ENCODE assay signal across 15 cellular contexts in genomic region chr6:34272022-34272926, GRCh38. TPM values are rescaled to one million over a fixed set of nuclear protein-coding genes. Genes with fewer than 3 reads are reported as not detected.
A peak's percentile ranks its signal among the peaks of the same experiment; 100 is the strongest.
DNase-seq lines count a peak whose midpoint lies in the region; ATAC-seq, FAIRE-seq and TF ChIP-seq lines count a peak whose summit lies in the region.
"Had no signal": no experiment of that assay in that cellular context is flagged by ENCODE, and none has a peak within 500 bp of the region (broad histone marks: within the 10 kb centered on the region; RNA-seq: fewer than 3 reads in every experiment).

No MANE protein-coding gene starts in this region.

- no peak overlapping the region for H3K56ac ChIP-seq in H1 (replicated peaks; ENCODE audit: insufficient read length, low read depth, low read length)

- no peak overlapping the region for H4K8ac ChIP-seq in H1 (ENCODE audit: extremely low read depth, insufficient read depth, low read length)

- H3K9ac ChIP-seq in BLaER1 (no peak overlapping the region), H1 (replicated peaks in 1 of 4; ENCODE audit: extremely low read depth in 1 of 4, low read depth in 3 of 4, low read length in 3 of 4) (no peak overlapping the region)

- no peak overlapping the region for H2AFZ ChIP-seq in H1 (ENCODE audit: low read length)

- no peak overlapping the region for H2BK120ac ChIP-seq in H1 (replicated peaks; ENCODE audit: low read depth, low read length)

- no peaks in the 10 kb centered on the region for H3K79me2 ChIP-seq in H1 (ENCODE audit: control insufficient read depth in 1 of 2, insufficient read depth in 2 of 2, low read length in 2 of 2)

- no peaks in the 10 kb centered on the region for H3K79me1 ChIP-seq in H1 (ENCODE audit: low read depth, low read length)

- no peak overlapping the region for H3K14ac ChIP-seq in H1 (ENCODE audit: insufficient read length)

- no peak overlapping the region for H3K23ac ChIP-seq in H1 (ENCODE audit: insufficient read length)

- H3K27ac ChIP-seq in BLaER1 (peak overlapping the region; percentile 53), H1 (ENCODE audit: low read depth, low read length) (no peak overlapping the region)
- H3K27ac ChIP-seq: colonic mucosa, pancreas had no signal

- peak overlapping the region; percentile 32 for H3K4me2 ChIP-seq in BLaER1
- H3K4me2 ChIP-seq in H1 (ENCODE audit: insufficient read depth in 1 of 2, low read depth in 2 of 2, low read length in 2 of 2), result no peak overlapping the region

- no peaks in the 10 kb centered on the region for H3K9me3 Mint-ChIP-seq in memory B cell
- no peaks in the 10 kb centered on the region for H3K9me3 Mint-ChIP-seq in activated T-helper 17 cell treated with anti-CD3 and anti-CD28 coated beads, Interleukin-2, amount 50 U/mL, for 72 hours
- no peaks in the 10 kb centered on the region for H3K9me3 Mint-ChIP-seq in chondrocyte (ENCODE audit: low read depth)
- H3K9me3 Mint-ChIP-seq: activated CD4-positive, alpha-beta memory T cell treated with anti-CD3 and anti-CD28 coated beads for 36 hours; activated naive CD8-positive, alpha-beta T cell treated with anti-CD3 and anti-CD28 coated beads for 36 hours had no signal

- no peaks in the 10 kb centered on the region for H3K36me3 Mint-ChIP-seq in memory B cell
- no peaks in the 10 kb centered on the region for H3K36me3 Mint-ChIP-seq in activated T-helper 17 cell treated with anti-CD3 and anti-CD28 coated beads, Interleukin-2, amount 50 U/mL, for 72 hours (ENCODE audit: low read depth)
- no peaks in the 10 kb centered on the region for H3K36me3 Mint-ChIP-seq in chondrocyte (ENCODE audit: low read depth)
- H3K36me3 Mint-ChIP-seq: activated CD4-positive, alpha-beta memory T cell treated with anti-CD3 and anti-CD28 coated beads for 36 hours; activated naive CD8-positive, alpha-beta T cell treated with anti-CD3 and anti-CD28 coated beads for 36 hours; CD4-positive, CD25-positive, alpha-beta regulatory T cell had no signal

- WGBS in H1 (ENCODE audit: extremely low coverage in 1 of 2, insufficient coverage in 1 of 2, insufficient read length in 1 of 2, insufficient replicate concordance in 2 of 2, low coverage in 1 of 2, low lambda C conversion rate in 2 of 2, missing lambda C conversion rate in 1 of 2), 2 experiments, result 85% methylated on average over 13 of the region's 13 CpGs; no CpG with 5 or more reads in 1 of the 2 experiments

- H3K4me3 ChIP-seq in BLaER1 (no peak overlapping the region), H1 (ENCODE audit: extremely low read depth in 1 of 4, insufficient read depth in 2 of 4, low read depth in 3 of 4, low read length in 4 of 4) (no peak overlapping the region)
- H3K4me3 ChIP-seq: colonic mucosa, gastroesophageal sphincter, pancreas had no signal

- no peak for TF ChIP-seq EP300 in H1 (IDR thresholded peaks at IDR 0.05; ENCODE audit: borderline replicate concordance in 1 of 2, low read depth in 2 of 2, low read length in 2 of 2)

- H2BK12ac ChIP-seq in H1 (ENCODE audit: low read depth, low read length), result no peak overlapping the region

- DNase-seq in HuH-7 (ENCODE audit: low spot score), result peak; percentile 51
- DNase-seq in H1 (ENCODE audit: low read depth in 1 of 2, low spot score in 2 of 2), result peak in 1 of 2 experiments; percentile 53
- DNase-seq in memory B cell (ENCODE audit: low spot score in 2 of 2), result no peak
- DNase-seq in NK-92 (lab: John Stamatoyannopoulos, UW; ENCODE audit: unreplicated experiment), result no peak
- no peak for DNase-seq in cerebellum (ENCODE audit: low spot score)
- no peak for DNase-seq in chondrocyte (ENCODE audit: low spot score)
- DNase-seq: activated CD4-positive, alpha-beta memory T cell treated with anti-CD3 and anti-CD28 coated beads for 36 hours; activated naive CD8-positive, alpha-beta T cell treated with anti-CD3 and anti-CD28 coated beads for 36 hours; CD4-positive, CD25-positive, alpha-beta regulatory T cell; colonic mucosa; NCI-H510A had no signal

- ATAC-seq in memory B cell (ENCODE audit: low read depth), result peak; percentile 53
- no peak for ATAC-seq in activated T-helper 17 cell treated with anti-CD3 and anti-CD28 coated beads, Interleukin-2, amount 50 U/mL, for 72 hours (replicated peaks)

- H2BK20ac ChIP-seq in H1 (ENCODE audit: low read length), result no peak overlapping the region

- H3K9me3 ChIP-seq in BLaER1 (peaks cover 13% of the 10 kb centered on the region), H1 (ENCODE audit: insufficient read depth in 2 of 2, low read depth in 1 of 2, low read length in 1 of 2) (no peaks in the 10 kb centered on the region)
- H3K9me3 ChIP-seq: colonic mucosa, gastroesophageal sphincter, pancreas had no signal

- H3K27me3 Mint-ChIP-seq in memory B cell (no peaks in the 10 kb centered on the region), chondrocyte (ENCODE audit: low read depth) (no peaks in the 10 kb centered on the region)
- H3K27me3 Mint-ChIP-seq in activated T-helper 17 cell treated with anti-CD3 and anti-CD28 coated beads, Interleukin-2, amount 50 U/mL, for 72 hours, result no peaks in the 10 kb centered on the region
- H3K27me3 Mint-ChIP-seq: activated CD4-positive, alpha-beta memory T cell treated with anti-CD3 and anti-CD28 coated beads for 36 hours; activated naive CD8-positive, alpha-beta T cell treated with anti-CD3 and anti-CD28 coated beads for 36 hours; CD4-positive, CD25-positive, alpha-beta regulatory T cell had no signal

- no peak for TF ChIP-seq POLR2A in H1 (IDR thresholded peaks at IDR 0.05; ENCODE audit: control extremely low read depth in 1 of 2, low read depth in 2 of 2, low read length in 2 of 2)

- H3K4me1 ChIP-seq in BLaER1, result peaks cover 40% of the 10 kb centered on the region
- H3K4me1 ChIP-seq in H1 (replicated peaks in 1 of 4; ENCODE audit: control insufficient read depth in 3 of 4, insufficient read depth in 4 of 4, low read length in 3 of 4), result no peaks in the 10 kb centered on the region
- H3K4me1 ChIP-seq: colonic mucosa, gastroesophageal sphincter had no signal

- no peaks in the 10 kb centered on the region for H3K36me3 ChIP-seq in BLaER1
- no peaks in the 10 kb centered on the region for H3K36me3 ChIP-seq in H1 (ENCODE audit: control insufficient read depth in 2 of 4, insufficient read depth in 4 of 4, low read length in 3 of 4)
- H3K36me3 ChIP-seq: colonic mucosa, gastroesophageal sphincter, pancreas had no signal

- H2AK5ac ChIP-seq in H1 (ENCODE audit: low read depth, low read length), result no peak overlapping the region

- TF ChIP-seq CTCF in H1 (IDR thresholded peaks at IDR 0.05; ENCODE audit: control extremely low read depth in 1 of 3, insufficient read depth in 1 of 3, low read depth in 1 of 3, low read length in 3 of 3) (peak; percentile 33 to 52 (median 33)), chondrocyte (IDR thresholded peaks at IDR 0.05) (no peak)

- no peak overlapping the region for H2BK5ac ChIP-seq in H1 (ENCODE audit: low read depth, low read length)

- H4K5ac ChIP-seq in H1 (ENCODE audit: insufficient read length, low read depth, low read length), result no peak overlapping the region

- no peaks in the 10 kb centered on the region for H4K20me1 ChIP-seq in BLaER1
- H4K20me1 ChIP-seq in H1 (replicated peaks in 1 of 2; ENCODE audit: control insufficient read depth in 1 of 2, insufficient read depth in 2 of 2, low read length in 2 of 2), result no peaks in the 10 kb centered on the region

- no peak for FAIRE-seq in H1 (lab: Jason Lieb, UNC)
- FAIRE-seq: pancreas had no signal

- H3K23me2 ChIP-seq in H1 (ENCODE audit: low read depth, low read length), result no peaks in the 10 kb centered on the region

- POLR2A ChIA-PET in H1 (lab: Charles Lee; ENCODE audit: partially characterized antibody), result interaction anchor here (1.0 kb wide), 2 partner anchors 11 to 108 kb away, joined by 3 read pairs; no protein-coding TSS in a partner anchor

- no peak overlapping the region for H2BK15ac ChIP-seq in H1 (ENCODE audit: low read length)

- CTCF ChIA-PET in H1 (lab: Charles Lee; ENCODE audit: partially characterized antibody), result interaction anchor here (0.6 to 2.3 kb wide), 12 partner anchors 8 to 321 kb away, joined by 3 to 9 read pairs (median 4); no protein-coding TSS in a partner anchor

- no peak overlapping the region for H3K4me3 Mint-ChIP-seq in memory B cell
- no peak overlapping the region for H3K4me3 Mint-ChIP-seq in activated T-helper 17 cell treated with anti-CD3 and anti-CD28 coated beads, Interleukin-2, amount 50 U/mL, for 72 hours
- no peak overlapping the region for H3K4me3 Mint-ChIP-seq in chondrocyte (ENCODE audit: unreplicated experiment)
- H3K4me3 Mint-ChIP-seq: activated CD4-positive, alpha-beta memory T cell treated with anti-CD3 and anti-CD28 coated beads for 36 hours; activated naive CD8-positive, alpha-beta T cell treated with anti-CD3 and anti-CD28 coated beads for 36 hours; CD4-positive, CD25-positive, alpha-beta regulatory T cell had no signal

- no peak overlapping the region for H3K4ac ChIP-seq in H1 (replicated peaks; ENCODE audit: insufficient read length, low read depth, low read length)

- H3K4me1 Mint-ChIP-seq in memory B cell (peaks cover 17% of the 10 kb centered on the region), chondrocyte (ENCODE audit: low read depth) (no peaks in the 10 kb centered on the region)
- H3K4me1 Mint-ChIP-seq in activated T-helper 17 cell treated with anti-CD3 and anti-CD28 coated beads, Interleukin-2, amount 50 U/mL, for 72 hours, result no peaks in the 10 kb centered on the region

- no peak overlapping the region for H4K91ac ChIP-seq in H1 (replicated peaks; ENCODE audit: insufficient read length, low read length)

- peak in 1 of 2 experiments; percentile 43; a peak in 1 of 4 replicates for TF ChIP-seq RAD21 in H1 (IDR thresholded peaks at IDR 0.05 in 1 of 2, conservative IDR thresholded peaks at IDR 0.05 in 1 of 2; ENCODE audit: low read depth in 2 of 2, low read length in 2 of 2)

- H3K27ac Mint-ChIP-seq in memory B cell (no peak overlapping the region), chondrocyte (ENCODE audit: unreplicated experiment) (no peak overlapping the region)
- no peak overlapping the region for H3K27ac Mint-ChIP-seq in activated T-helper 17 cell treated with anti-CD3 and anti-CD28 coated beads, Interleukin-2, amount 50 U/mL, for 72 hours
- H3K27ac Mint-ChIP-seq: activated CD4-positive, alpha-beta memory T cell treated with anti-CD3 and anti-CD28 coated beads for 36 hours; activated naive CD8-positive, alpha-beta T cell treated with anti-CD3 and anti-CD28 coated beads for 36 hours; CD4-positive, CD25-positive, alpha-beta regulatory T cell had no signal

- no peak overlapping the region for H3K18ac ChIP-seq in H1 (ENCODE audit: extremely low read depth, low read length)

- H3K27me3 ChIP-seq in BLaER1, result no peaks in the 10 kb centered on the region
- H3K27me3 ChIP-seq in H1 (replicated peaks in 1 of 4; ENCODE audit: control insufficient read depth in 3 of 4, extremely low read depth in 1 of 4, insufficient read depth in 3 of 4, low read length in 3 of 4), result no peaks in the 10 kb centered on the region
- H3K27me3 ChIP-seq: colonic mucosa, gastroesophageal sphincter, pancreas had no signal

RNA-seq across cellular contexts. Expression of gene SMIM29, which starts 23.5 kb away (rescaled TPM):
- 7.0 and 7.5 TPM in 2 replicates for total RNA-seq in H1 (2021; fragmentation: NEBNext Ultra II Directional; extraction: Animal tissue kit (Norgen Biotek cat#: 25700))
- 22.4 and 34.7 TPM in 2 replicates for polyA plus RNA-seq in H1 (2011; rRNA removed)
- 15.6 TPM for polyA plus RNA-seq in H1 (2011; cell fraction: cytosol; rRNA removed)
- polyA plus RNA-seq in H1 (2011; cell fraction: nucleus; rRNA removed), result 15.2 TPM
- polyA plus RNA-seq in H1 (2012, experiment 1 of 2), result 6.4 to 10.4 TPM (median 8.7 TPM) in 4 replicates
- polyA plus RNA-seq in H1 (2012, experiment 2 of 2), result 8.8 TPM
- 6.6 TPM for polyA plus RNA-seq in H1 (2013, experiment 1 of 2)
- 6.5 TPM for polyA plus RNA-seq in H1 (2013, experiment 2 of 2)
- polyA minus RNA-seq in H1 (2011; rRNA and poly(A)+ RNA removed), result 3.6 and 6.5 TPM in 2 replicates
- polyA minus RNA-seq in H1 (2011; cell fraction: cytosol; rRNA and poly(A)+ RNA removed), result 6.1 TPM
- 11.5 TPM for polyA minus RNA-seq in H1 (2011; cell fraction: nucleus; rRNA and poly(A)+ RNA removed)
- 10 to 100 TPM; 10.9 to 17.3 TPM for total RNA-seq in activated T-helper 17 cell treated with anti-CD3 and anti-CD28 coated beads, Interleukin-2, amount 50 U/mL, for 72 hours
- total RNA-seq in cerebellum, result 15.9 TPM
- total RNA-seq in chondrocyte, result 15.5 to 19.0 TPM (median 18.0 TPM) in 3 replicates

RNA-seq across cellular contexts. Expression of gene HMGA1, which starts 35.6 kb away (rescaled TPM):
- total RNA-seq in H1 (2021; fragmentation: NEBNext Ultra II Directional; extraction: Animal tissue kit (Norgen Biotek cat#: 25700)), result 2,636 and 2,728 TPM in 2 replicates
- polyA plus RNA-seq in H1 (2011; rRNA removed), result 1,557 and 2,732 TPM in 2 replicates
- polyA plus RNA-seq in H1 (2011; cell fraction: cytosol; rRNA removed), result 964 TPM
- polyA plus RNA-seq in H1 (2011; cell fraction: nucleus; rRNA removed), result 1,246 TPM
- 1,617 to 2,329 TPM (median 2,130 TPM) in 4 replicates for polyA plus RNA-seq in H1 (2012, experiment 1 of 2)
- polyA plus RNA-seq in H1 (2012, experiment 2 of 2), result 2,251 TPM
- polyA plus RNA-seq in H1 (2013, experiment 1 of 2), result 2,575 TPM
- 2,634 TPM for polyA plus RNA-seq in H1 (2013, experiment 2 of 2)
- 338 and 485 TPM in 2 replicates for polyA minus RNA-seq in H1 (2011; rRNA and poly(A)+ RNA removed)
- polyA minus RNA-seq in H1 (2011; cell fraction: cytosol; rRNA and poly(A)+ RNA removed), result 832 TPM
- 540 TPM for polyA minus RNA-seq in H1 (2011; cell fraction: nucleus; rRNA and poly(A)+ RNA removed)
- total RNA-seq in activated T-helper 17 cell treated with anti-CD3 and anti-CD28 coated beads, Interleukin-2, amount 50 U/mL, for 72 hours, result 100 to 1,000 TPM; 203 to 389 TPM
- total RNA-seq in cerebellum (17.6 TPM), chondrocyte (33.4 to 55.2 TPM (median 37.8 TPM) in 3 replicates)
